Comparison of ENCODE assay signal across 2 cellular contexts in the genomic region with DNA sequence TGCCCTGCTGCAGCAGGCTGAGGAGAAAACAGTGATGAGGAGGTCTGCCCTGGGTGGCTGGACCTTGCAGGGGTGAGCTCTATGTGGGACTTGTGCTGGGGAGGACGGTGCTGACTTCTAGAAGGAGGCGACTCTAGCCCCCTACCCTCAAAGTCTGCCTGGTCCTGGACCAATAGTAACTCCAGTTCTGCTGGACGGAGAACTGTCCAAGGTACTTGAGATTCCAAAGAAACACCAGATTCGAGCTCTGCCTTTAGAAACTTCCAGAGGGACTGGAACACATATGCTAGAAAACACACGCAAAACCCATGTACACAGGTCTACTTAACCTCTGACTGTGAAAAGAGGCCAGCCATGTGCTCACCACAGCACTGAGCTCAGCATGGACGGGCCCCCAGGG.
A peak's percentile ranks its signal among the peaks of the same experiment; 100 is the strongest.
TF ChIP-seq lines count a peak whose summit lies in the region.

No MANE protein-coding gene starts in this region.

TF ChIP-seq in A549, 52 proteins besides CTCF, POLR2A, EP300 and RAD21:
- TF ChIP-seq REST (IDR thresholded peaks at IDR 0.05) (peak; percentile 52; the same call in 1 of the 2 replicates), CBX2 (IDR thresholded peaks at IDR 0.05; ENCODE audit: borderline replicate concordance, low read depth) (no peak), EHMT2 (IDR thresholded peaks at IDR 0.05; ENCODE audit: low read depth) (no peak)
- TF ChIP-seq, protein P1, sequence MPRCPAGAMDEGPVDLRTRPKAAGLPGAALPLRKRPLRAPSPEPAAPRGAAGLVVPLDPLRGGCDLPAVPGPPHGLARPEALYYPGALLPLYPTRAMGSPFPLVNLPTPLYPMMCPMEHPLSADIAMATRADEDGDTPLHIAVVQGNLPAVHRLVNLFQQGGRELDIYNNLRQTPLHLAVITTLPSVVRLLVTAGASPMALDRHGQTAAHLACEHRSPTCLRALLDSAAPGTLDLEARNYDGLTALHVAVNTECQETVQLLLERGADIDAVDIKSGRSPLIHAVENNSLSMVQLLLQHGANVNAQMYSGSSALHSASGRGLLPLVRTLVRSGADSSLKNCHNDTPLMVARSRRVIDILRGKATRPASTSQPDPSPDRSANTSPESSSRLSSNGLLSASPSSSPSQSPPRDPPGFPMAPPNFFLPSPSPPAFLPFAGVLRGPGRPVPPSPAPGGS (IDR thresholded peaks at IDR 0.05), result no peak

TF ChIP-seq in IMR-90, 13 proteins besides CTCF, POLR2A, EP300 and RAD21 (continued from another document):
- TF ChIP-seq SMC3 (IDR thresholded peaks at IDR 0.05; ENCODE audit: low read depth, low read length) (no peak), MXI1 (IDR thresholded peaks at IDR 0.05; ENCODE audit: borderline replicate concordance, low read depth, low read length) (no peak), FOS (IDR thresholded peaks at IDR 0.05; ENCODE audit: low read depth, low read length) (no peak)
- TF ChIP-seq, protein P2, sequence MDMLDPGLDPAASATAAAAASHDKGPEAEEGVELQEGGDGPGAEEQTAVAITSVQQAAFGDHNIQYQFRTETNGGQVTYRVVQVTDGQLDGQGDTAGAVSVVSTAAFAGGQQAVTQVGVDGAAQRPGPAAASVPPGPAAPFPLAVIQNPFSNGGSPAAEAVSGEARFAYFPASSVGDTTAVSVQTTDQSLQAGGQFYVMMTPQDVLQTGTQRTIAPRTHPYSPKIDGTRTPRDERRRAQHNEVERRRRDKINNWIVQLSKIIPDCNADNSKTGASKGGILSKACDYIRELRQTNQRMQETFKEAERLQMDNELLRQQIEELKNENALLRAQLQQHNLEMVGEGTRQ (IDR thresholded peaks at IDR 0.05; ENCODE audit: low read depth, low read length), result no peak
TF ChIP-seq in IMR-90: peak in this region for 0.
